In the genomic region with DNA sequence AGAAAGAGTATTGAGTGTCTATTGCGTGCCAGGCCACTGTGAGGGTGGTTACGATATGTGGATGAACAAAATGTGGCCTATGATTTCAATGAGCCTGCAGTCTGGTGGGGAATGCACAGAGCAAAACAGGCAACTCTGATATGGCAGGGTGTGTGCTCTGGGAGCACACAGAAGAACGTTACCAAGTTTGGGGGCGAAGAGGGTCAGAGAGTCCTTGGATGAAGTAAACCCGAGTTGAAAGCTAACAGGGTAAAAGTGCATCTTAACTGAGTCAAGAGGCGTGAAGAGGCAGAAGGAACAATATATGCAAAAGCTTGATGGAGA, we compare ENCODE assay signal across 9 cellular contexts. TPM values are rescaled to one million over a fixed set of nuclear protein-coding genes. Genes with fewer than 3 reads are reported as not detected.
A peak's percentile ranks its signal among the peaks of the same experiment; 100 is the strongest.
DNase-seq lines count a peak whose midpoint lies in the region; ATAC-seq and TF ChIP-seq lines count a peak whose summit lies in the region.
"Had no signal": no experiment of that assay in that cellular context is flagged by ENCODE, and none has a peak within 500 bp of the region (broad histone marks: within the 10 kb centered on the region; RNA-seq: fewer than 3 reads in every experiment).

No MANE protein-coding gene starts in this region.

- H3K27me3 Mint-ChIP-seq in HFFc6 (ENCODE audit: insufficient read depth) = no peaks in the 10 kb centered on the region

- peak overlapping the region; percentile 99 for H3K27ac Mint-ChIP-seq in HFFc6

- H3K4me3 Mint-ChIP-seq in HFFc6 = peak overlapping the region; percentile 93

- TF ChIP-seq CTCF in 22Rv1 (IDR thresholded peaks at IDR 0.05) (no peak), HFFc6 (IDR thresholded peaks at IDR 0.05) (no peak), astrocyte of the spinal cord (IDR thresholded peaks at IDR 0.05; ENCODE audit: low read depth, low read length) (no peak), right lobe of liver (IDR thresholded peaks at IDR 0.05) (no peak)

- H3K9me3 ChIP-seq in right lobe of liver = no peaks in the 10 kb centered on the region

- intact Hi-C loops in right lobe of liver (cut with DNase I) = no loop called here

- ATAC-seq in right lobe of liver (no peak), HG03460 (IDR thresholded peaks at IDR 0.05; ENCODE audit: unreplicated experiment) (no peak)

- peaks cover 5% of the 10 kb centered on the region for H3K36me3 Mint-ChIP-seq in HFFc6 (ENCODE audit: low read depth)

- H3K27me3 ChIP-seq in right lobe of liver = no peaks in the 10 kb centered on the region

- in situ Hi-C loops in astrocyte of the spinal cord (cut with HindIII; ENCODE audit: low sequenced_read_pairs) = no loop called here

- H3K4me3 ChIP-seq in astrocyte of the spinal cord (ENCODE audit: low read depth, low read length) (peak overlapping the region; percentile 69), right lobe of liver (peak overlapping the region; percentile 50 to 63 (median 62)), urinary bladder (ENCODE audit: low read depth, low read length) (peak overlapping the region; percentile 47)

- H3K27ac ChIP-seq in 22Rv1 (peak overlapping the region; percentile 98), right lobe of liver (peak overlapping the region; percentile 83 to 92 (median 91)), urinary bladder (ENCODE audit: low read depth) (peak overlapping the region; percentile 89)

- H3K36me3 ChIP-seq in right lobe of liver (no peaks in the 10 kb centered on the region), urinary bladder (ENCODE audit: insufficient read depth) (no peaks in the 10 kb centered on the region)

- 21% methylated on average over 5 of the region's 6 CpGs for WGBS in right lobe of liver (ENCODE audit: insufficient coverage, low coverage, low lambda C conversion rate, missing lambda C conversion rate)
- WGBS in urinary bladder = 38% methylated on average over 6 of the region's 6 CpGs

- DNase-seq in HFFc6 (no peak), astrocyte of the spinal cord (ENCODE audit: low read depth, low spot score) (no peak), right lobe of liver (no peak), nucleus accumbens (lab: John Stamatoyannopoulos, UW) (no peak)
- no peak for DNase-seq in stimulated activated naive CD4-positive, alpha-beta T cell treated with Interleukin-2 at 50 U/mL for 16 hours (lab: John Stamatoyannopoulos, UW)

- peaks cover 17% of the 10 kb centered on the region for H3K4me1 Mint-ChIP-seq in HFFc6 (ENCODE audit: low read depth)

- TF ChIP-seq POLR2A in right lobe of liver (IDR thresholded peaks at IDR 0.05) = no peak

- no peaks in the 10 kb centered on the region for H3K9me3 Mint-ChIP-seq in HFFc6

- H3K4me1 ChIP-seq in right lobe of liver (peaks cover 0 to 6% (median 0%) of the 10 kb centered on the region in 4 donors), urinary bladder (ENCODE audit: insufficient read depth) (no peaks in the 10 kb centered on the region)

RNA-seq across cellular contexts. Expression of gene CFAP68, which starts 0.3 kb away (rescaled TPM):
- 10 to 100 TPM; 10.3 to 15.6 (median 12.5) TPM for total RNA-seq in HFFc6 (2021; fragmentation: NEBNext Ultra II Directional; extraction: Animal tissue kit (Norgen Biotek cat#: 25700))
- total RNA-seq in right lobe of liver = 10 to 100 TPM; 10.6 to 22.9 (median 15.7) TPM
- total RNA-seq in urinary bladder = 13.1 TPM
- 17.9 TPM for polyA plus RNA-seq in urinary bladder

RNA-seq across cellular contexts. Expression of gene FDXACB1, which starts 0.6 kb away (rescaled TPM):
- total RNA-seq in HFFc6 (2021; fragmentation: NEBNext Ultra II Directional; extraction: Animal tissue kit (Norgen Biotek cat#: 25700)) = 1 to 10 TPM; 1.4 to 2.4 (median 2.0) TPM
- total RNA-seq in right lobe of liver (1 to 10 TPM in 4 of 6 experiments, under 1 TPM in 2; 0.90 to 1.3 (median 1.1) TPM), urinary bladder (4.2 TPM)
- 1.5 TPM for polyA plus RNA-seq in urinary bladder

RNA-seq across cellular contexts. Expression of gene ALG9, which starts 8.2 kb away (rescaled TPM):
- total RNA-seq in HFFc6 (2021; fragmentation: NEBNext Ultra II Directional; extraction: Animal tissue kit (Norgen Biotek cat#: 25700)) = 10 to 100 TPM; 31.1 to 44.2 (median 36.5) TPM
- 10 to 100 TPM; 15.0 to 20.8 (median 18.2) TPM for total RNA-seq in right lobe of liver
- 57.7 TPM for total RNA-seq in urinary bladder
- 21.3 TPM for polyA plus RNA-seq in urinary bladder

RNA-seq across cellular contexts. Expression of gene CRYAB, which starts 32.0 kb away (rescaled TPM):
- 100 to 1,000 TPM in 4 of 6 experiments, 10 to 100 TPM in 2; 49.6 to 125 (median 103) TPM for total RNA-seq in HFFc6 (2021; fragmentation: NEBNext Ultra II Directional; extraction: Animal tissue kit (Norgen Biotek cat#: 25700))
- total RNA-seq in right lobe of liver (10 to 100 TPM in 2 of 6 experiments, 1 to 10 TPM in 4; 3.6 to 10.5 (median 6.7) TPM), urinary bladder (21.3 TPM)
- 231 TPM for polyA plus RNA-seq in urinary bladder

RNA-seq across cellular contexts. Expression of gene HSPB2, which starts 32.9 kb away (rescaled TPM):
- 1 to 10 TPM; 1.7 to 7.8 (median 5.4) TPM for total RNA-seq in HFFc6 (2021; fragmentation: NEBNext Ultra II Directional; extraction: Animal tissue kit (Norgen Biotek cat#: 25700))
- total RNA-seq in right lobe of liver = under 1 TPM in 2 of 6 experiments, not detected in 4; 0.20 to 0.49 TPM
- total RNA-seq in urinary bladder = 1.6 TPM
- polyA plus RNA-seq in urinary bladder = 10.6 TPM
- total RNA-seq: glomerular endothelial cell had no signal
